ENCODE assay signal across 28 cellular contexts in the genomic region with DNA sequence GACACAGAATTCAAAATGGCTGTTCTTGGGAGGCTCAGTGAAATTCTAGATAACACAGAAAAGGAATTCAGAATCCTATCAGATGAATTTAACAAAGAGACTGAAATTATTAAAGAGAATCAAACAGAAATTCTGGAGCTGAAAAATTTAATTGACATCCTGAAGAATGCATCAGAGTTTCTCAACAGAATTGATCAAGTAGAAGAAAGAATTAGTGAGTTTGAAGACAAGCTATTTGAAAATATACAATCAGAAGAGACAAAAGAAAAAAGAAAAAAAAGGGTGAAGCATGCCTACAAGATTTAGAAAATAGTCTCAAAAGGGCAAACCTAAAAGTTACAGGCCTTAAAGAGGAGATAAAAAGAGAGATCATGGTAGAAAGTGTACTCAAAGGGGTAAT.
"Had no signal": no experiment of that assay in that cellular context is flagged by ENCODE, and none has a peak within 500 bp of the region (broad histone marks: within the 10 kb centered on the region; RNA-seq: fewer than 3 reads in every experiment).

No MANE protein-coding gene starts in this region.

- DNase-seq: colonic mucosa; cortex of kidney; dermis blood vessel endothelial cell; dorsolateral prefrontal cortex; effector CD4-positive, alpha-beta T cell; effector CD8-positive, alpha-beta T cell; effector memory CD4-positive, alpha-beta T cell; effector memory CD8-positive, alpha-beta T cell; endodermal cell; erythroblast; esophagus squamous epithelium; foreskin fibroblast; foreskin keratinocyte; foreskin melanocyte; gastrocnemius medialis; glutamatergic neuron; head of caudate nucleus; heart left ventricle; heart right ventricle had no signal

- FAIRE-seq: endometrium, endothelial cell of umbilical vein, frontal cortex had no signal

- ATAC-seq: effector memory CD8-positive, alpha-beta T cell; esophagus mucosa; foreskin keratinocyte; gastrocnemius medialis; gastroesophageal sphincter; heart left ventricle; heart right ventricle had no signal

- H3K27ac ChIP-seq: colonic mucosa, coronary artery, dorsolateral prefrontal cortex, epithelial cell of prostate, esophagus muscularis mucosa, esophagus squamous epithelium, foreskin keratinocyte, gastrocnemius medialis, gastroesophageal sphincter, heart left ventricle, heart right ventricle, hepatocyte had no signal

- H3K79me2 ChIP-seq: hepatocyte had no signal

- H3K4me1 ChIP-seq: colonic mucosa, esophagus muscularis mucosa, esophagus squamous epithelium, foreskin keratinocyte, gastrocnemius medialis, gastroesophageal sphincter, heart left ventricle, heart right ventricle had no signal

- H3K9me3 ChIP-seq: colonic mucosa, esophagus muscularis mucosa, gastrocnemius medialis had no signal

- H3K36me3 ChIP-seq: colonic mucosa, esophagus muscularis mucosa, esophagus squamous epithelium, gastrocnemius medialis, gastroesophageal sphincter, heart left ventricle, heart right ventricle had no signal

- H3K4me2 ChIP-seq: hepatocyte had no signal

- H2AFZ ChIP-seq: hepatocyte had no signal

- H3K27me3 ChIP-seq: colonic mucosa, dorsolateral prefrontal cortex, esophagus muscularis mucosa, esophagus squamous epithelium, gastrocnemius medialis, gastroesophageal sphincter, heart left ventricle, heart right ventricle, hepatocyte had no signal

- H3K4me3 ChIP-seq: colonic mucosa, coronary artery, dorsolateral prefrontal cortex, esophagus muscularis mucosa, esophagus squamous epithelium, gastrocnemius medialis, gastroesophageal sphincter, heart left ventricle, heart right ventricle, hepatocyte had no signal
